ENCODE assay signal across 30 cellular contexts in the genomic region with DNA sequence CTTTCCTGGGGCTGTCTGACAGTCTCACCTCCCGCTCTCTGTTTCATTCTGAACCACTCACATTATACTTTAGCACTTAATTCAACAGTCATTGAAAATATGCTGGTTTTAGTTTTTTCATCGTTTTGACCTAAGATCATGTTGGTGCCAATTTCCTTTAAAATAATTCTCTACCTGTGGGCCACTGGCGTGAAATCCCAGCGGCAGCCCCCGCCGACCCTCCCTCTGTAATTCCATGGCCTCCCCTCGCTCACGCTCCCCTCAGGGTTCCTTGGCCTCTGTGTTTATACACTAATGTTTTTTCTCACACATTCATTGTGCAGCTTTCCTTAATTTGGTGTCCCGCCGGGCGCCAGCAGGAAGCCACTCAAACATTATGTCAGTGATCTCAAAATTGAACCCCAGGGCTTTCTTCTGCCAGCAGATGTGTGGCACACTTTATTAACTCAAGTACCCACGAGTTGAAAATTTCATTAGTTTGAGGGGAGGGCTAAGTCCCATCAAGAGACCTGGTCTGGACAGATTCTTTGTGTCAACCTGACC. TPM values are rescaled to one million over a fixed set of nuclear protein-coding genes. Genes with fewer than 3 reads are reported as not detected.
DNase-seq lines count a peak whose midpoint lies in the region; ATAC-seq, FAIRE-seq and TF ChIP-seq lines count a peak whose summit lies in the region.
"Had no signal": no experiment of that assay in that cellular context is flagged by ENCODE, and none has a peak within 500 bp of the region (broad histone marks: within the 10 kb centered on the region; RNA-seq: fewer than 3 reads in every experiment).

No MANE protein-coding gene starts in this region.

- H3K27ac ChIP-seq in thoracic aorta (peak overlapping the region; percentile 79 to 83), brain microvascular endothelial cell (no peak overlapping the region)
- H3K27ac ChIP-seq: 22Rv1, parathyroid adenoma, suprapubic skin had no signal

- H3K9me3 ChIP-seq in thoracic aorta: no peaks in the 10 kb centered on the region
- H3K9me3 ChIP-seq: mucosa of descending colon, suprapubic skin, uterus had no signal

- no peak overlapping the region for H3K4me3 ChIP-seq in thoracic aorta
- no peak overlapping the region for H3K4me3 ChIP-seq in brain microvascular endothelial cell (ENCODE audit: low read depth, low read length)
- H3K4me3 ChIP-seq: GM12878, mucosa of descending colon, suprapubic skin, uterus had no signal

- H3K36me3 ChIP-seq in thoracic aorta: no peaks in the 10 kb centered on the region
- H3K36me3 ChIP-seq in brain microvascular endothelial cell (replicated peaks): no peaks in the 10 kb centered on the region
- H3K36me3 ChIP-seq: suprapubic skin, uterus had no signal

- H3K27me3 ChIP-seq in thoracic aorta (replicated peaks; ENCODE audit: insufficient read depth) (no peaks in the 10 kb centered on the region), brain microvascular endothelial cell (replicated peaks) (no peaks in the 10 kb centered on the region)
- H3K27me3 ChIP-seq: suprapubic skin, uterus had no signal

- ATAC-seq in thoracic aorta (ENCODE audit: insufficient number of reproducible peaks, low FRiP score, low read depth): no peak
- no peak for ATAC-seq in GM21717 (IDR thresholded peaks at IDR 0.05; ENCODE audit: unreplicated experiment)
- ATAC-seq: activated T-cell treated with anti-CD3 and anti-CD28 coated beads, Interleukin-2, amount 50 U/mL, for 4 hours; GM12878; mucosa of descending colon; natural killer cell treated with Interleukin-12 subunit alpha and Interleukin-12 subunit beta and Interleukin-15 and Interleukin-18, amount 100 ng/mL, for 72 hours had no signal

- peaks cover 12 to 55% of the 10 kb centered on the region in 2 donors for H3K4me1 ChIP-seq in thoracic aorta (ENCODE audit: control insufficient read depth in 1 of 2, low read depth in 2 of 2)
- H3K4me1 ChIP-seq: parathyroid adenoma had no signal

- in situ Hi-C loops in brain microvascular endothelial cell (cut with HindIII; ENCODE audit: low pct_ligation_motif_present, low sequenced_read_pairs): no loop called here

- DNase-seq in NCI-H2171 treated with DMSO at 0.1 percent for 48 hours (lab: John Stamatoyannopoulos, UW) (peak; percentile 37), NCI-H2171 (lab: John Stamatoyannopoulos, UW) (no peak), NCI-H2227 treated with DMSO at 0.1 percent for 48 hours (lab: John Stamatoyannopoulos, UW) (peak; percentile 57), thoracic aorta (ENCODE audit: low spot score) (no peak), NCI-H446 (lab: John Stamatoyannopoulos, UW) (no peak), brain microvascular endothelial cell (no peak)
- DNase-seq: activated CD4-positive, alpha-beta T cell treated with anti-CD3 and anti-CD28 coated beads, Interleukin-2, amount 10 ng/mL, durations not matched to agents 7 days and 5 days; activated T-cell treated with anti-CD3 and anti-CD28 coated beads, Interleukin-2, amount 50 U/mL, for 4 hours; CD4-positive, alpha-beta T cell; DMS 273 treated with DMSO at 0.1 percent for 48 hours; effector CD4-positive, alpha-beta T cell; EL; erythroblast; mucosa of descending colon; NCI-H187 treated with DMSO at 0.1 percent for 48 hours; NCI-H510A; SIG-M5; stimulated activated naive CD4-positive, alpha-beta T cell; T1000; uterus had no signal

- peak; percentile 53 for FAIRE-seq in endometrium (lab: Jason Lieb, UNC)
- FAIRE-seq: GM12878, keratinocyte, RCC 7860 had no signal

- TF ChIP-seq CTCF in thoracic aorta (IDR thresholded peaks at IDR 0.05): no peak
- TF ChIP-seq CTCF in brain microvascular endothelial cell (IDR thresholded peaks at IDR 0.05; ENCODE audit: low read depth, low read length, missing control alignments): no peak

RNA-seq across cellular contexts. Expression of gene APOB, which starts 53.4 kb away (rescaled TPM):
- total RNA-seq in thoracic aorta: 1 to 10 TPM; 4.7 to 6.1 TPM
- total RNA-seq: activated CD4-positive, alpha-beta T cell treated with anti-CD3 and anti-CD28 coated beads, Interleukin-2, amount 10 ng/mL, durations not matched to agents 7 days and 5 days; CD4-positive, alpha-beta T cell; LHCN-M2; natural killer cell treated with Interleukin-12 subunit alpha and Interleukin-12 subunit beta and Interleukin-15 and Interleukin-18, amount 100 ng/mL, for 72 hours had no signal

Comparison
In these comparisons a context has a peak if more than half of its experiments do, and no peak if none do; other contexts are left out.
1. DNase-seq: peak in NCI-H2171 treated with DMSO at 0.1 percent for 48 hours (single experiment) and NCI-H2227 treated with DMSO at 0.1 percent for 48 hours (single experiment); none in NCI-H2171 (single experiment), thoracic aorta (single experiment), NCI-H446 (0 of 2) and brain microvascular endothelial cell (single experiment).